20 cellular contexts compared by ENCODE assay signal in genomic region chr6:20997143-20997792, GRCh38.
A peak's percentile ranks its signal among the peaks of the same experiment; 100 is the strongest.
DNase-seq lines count a peak whose midpoint lies in the region; ATAC-seq and TF ChIP-seq lines count a peak whose summit lies in the region.
"Had no signal": no experiment of that assay in that cellular context is flagged by ENCODE, and none has a peak within 500 bp of the region (broad histone marks: within the 10 kb centered on the region; RNA-seq: fewer than 3 reads in every experiment).

No MANE protein-coding gene starts in this region.

- H3K9me3 ChIP-seq in breast epithelium, result peaks cover 0 to 13% of the 10 kb centered on the region in 2 donors
- H3K9me3 ChIP-seq: adrenal gland, prostate gland had no signal

- H3K27ac Mint-ChIP-seq in MCF 10A (ENCODE audit: low read depth, unreplicated experiment), result no peak overlapping the region
- H3K27ac Mint-ChIP-seq in activated CD4-positive, alpha-beta T cell treated with anti-CD3 and anti-CD28 coated beads, Interleukin-2, amount 10 ng/mL, durations not matched to agents 7 days and 5 days, result no peak overlapping the region
- H3K27ac Mint-ChIP-seq: activated CD8-positive, alpha-beta T cell treated with anti-CD3 and anti-CD28 coated beads, Interleukin-2, amount 10 ng/mL, durations not matched to agents 7 days and 5 days; activated T-helper 17 cell treated with anti-CD3 and anti-CD28 coated beads, Interleukin-2, amount 50 U/mL, for 72 hours; naive thymus-derived CD4-positive, alpha-beta T cell; stimulated activated naive CD8-positive, alpha-beta T cell treated with anti-CD3 and anti-CD28 coated beads, Interleukin-15, Interleukin-2, amounts not matched to agents 100 ng/mL and 50 ng/mL, for 24 hours had no signal

- no TSS peak for BruUV-seq in MCF 10A (replicated peaks; lab: Mats Ljungman, UMichigan)

- no peak for TF ChIP-seq POLR2A in breast epithelium (IDR thresholded peaks at IDR 0.05)

- H3K9me3 Mint-ChIP-seq in MCF 10A (ENCODE audit: unreplicated experiment), result peaks cover 7% of the 10 kb centered on the region
- H3K9me3 Mint-ChIP-seq in activated CD4-positive, alpha-beta T cell treated with anti-CD3 and anti-CD28 coated beads, Interleukin-2, amount 10 ng/mL, durations not matched to agents 7 days and 5 days, result no peaks in the 10 kb centered on the region
- H3K9me3 Mint-ChIP-seq: activated T-helper 17 cell treated with anti-CD3 and anti-CD28 coated beads, Interleukin-2, amount 50 U/mL, for 72 hours had no signal

- no peaks in the 10 kb centered on the region for H3K27me3 Mint-ChIP-seq in MCF 10A (ENCODE audit: insufficient read depth, unreplicated experiment)
- no peaks in the 10 kb centered on the region for H3K27me3 Mint-ChIP-seq in activated CD4-positive, alpha-beta T cell treated with anti-CD3 and anti-CD28 coated beads, Interleukin-2, amount 10 ng/mL, durations not matched to agents 7 days and 5 days
- H3K27me3 Mint-ChIP-seq: activated T-helper 17 cell treated with anti-CD3 and anti-CD28 coated beads, Interleukin-2, amount 50 U/mL, for 72 hours; naive thymus-derived CD4-positive, alpha-beta T cell; stimulated activated naive CD8-positive, alpha-beta T cell treated with anti-CD3 and anti-CD28 coated beads, Interleukin-15, Interleukin-2, amounts not matched to agents 100 ng/mL and 50 ng/mL, for 24 hours had no signal

- no peak overlapping the region for H3K4me3 ChIP-seq in breast epithelium
- H3K4me3 ChIP-seq in choroid plexus epithelial cell (ENCODE audit: low read depth, low read length), result no peak overlapping the region
- H3K4me3 ChIP-seq: adrenal gland, GM23248, prostate gland had no signal

- H3K27ac ChIP-seq in breast epithelium, result peak overlapping the region; percentile 31 to 65
- H3K27ac ChIP-seq: adrenal gland, GM23248, prostate gland had no signal

- H3K36me3 Mint-ChIP-seq in MCF 10A (ENCODE audit: insufficient read depth, unreplicated experiment), result no peaks in the 10 kb centered on the region
- H3K36me3 Mint-ChIP-seq in activated CD4-positive, alpha-beta T cell treated with anti-CD3 and anti-CD28 coated beads, Interleukin-2, amount 10 ng/mL, durations not matched to agents 7 days and 5 days (ENCODE audit: low read depth), result peaks cover 18% of the 10 kb centered on the region

- no peaks in the 10 kb centered on the region for H3K36me3 ChIP-seq in breast epithelium
- H3K36me3 ChIP-seq: adrenal gland, prostate gland had no signal

- no peak for TF ChIP-seq CTCF in breast epithelium (IDR thresholded peaks at IDR 0.05)
- no peak for TF ChIP-seq CTCF in MCF 10A (IDR thresholded peaks at IDR 0.05; ENCODE audit: unreplicated experiment)
- TF ChIP-seq CTCF in choroid plexus epithelial cell (conservative IDR thresholded peaks at IDR 0.05; ENCODE audit: low read depth, low read length), result no peak

- POLR2A ChIA-PET in MCF 10A (lab: Yijun Ruan, JAX), result interaction anchor here (0.6 to 0.7 kb wide), 2 partner anchors 26 to 1636 kb away, joined by 3 to 4 read pairs; no protein-coding TSS in a partner anchor
- POLR2A ChIA-PET in activated CD4-positive, alpha-beta T cell treated with anti-CD3 and anti-CD28 coated beads, Interleukin-2, amount 10 ng/mL, durations not matched to agents 7 days and 5 days (lab: Charles Lee), result no interaction called here

- no peaks in the 10 kb centered on the region for H3K4me1 ChIP-seq in breast epithelium
- H3K4me1 ChIP-seq: adrenal gland, prostate gland had no signal

- DNase-seq in breast epithelium (ENCODE audit: low spot score in 2 of 2) (no peak), MCF 10A (ENCODE audit: unreplicated experiment) (no peak), choroid plexus epithelial cell (ENCODE audit: low read depth) (peak; percentile 34), stromal cell of bone marrow (ENCODE audit: low read depth) (peak; percentile 15), EL (no peak)
- DNase-seq in activated naive CD4-positive, alpha-beta T cell treated with anti-CD3 and anti-CD28 coated beads, Interleukin-2, amount 50 U/mL, for 16 hours, result no peak
- DNase-seq in activated CD4-positive, alpha-beta T cell treated with anti-CD3 and anti-CD28 coated beads, Interleukin-2, amount 10 ng/mL, durations not matched to agents 7 days and 5 days, result no peak
- DNase-seq: activated CD8-positive, alpha-beta T cell treated with anti-CD3 and anti-CD28 coated beads, Interleukin-2, amount 10 ng/mL, durations not matched to agents 7 days and 5 days; adrenal gland; DMS79; GM23248; naive thymus-derived CD4-positive, alpha-beta T cell; NCI-H2107; NCI-H774; stimulated activated CD4-positive, alpha-beta T cell treated with anti-CD3 and anti-CD28 coated beads, Interleukin-15, amount 100 ng/mL, for 24 hours had no signal

- ATAC-seq in HG03175 (IDR thresholded peaks at IDR 0.05; ENCODE audit: unreplicated experiment), result peak; percentile 50
- ATAC-seq: activated CD8-positive, alpha-beta T cell treated with anti-CD3 and anti-CD28 coated beads, Interleukin-2, amount 10 ng/mL, durations not matched to agents 7 days and 5 days; activated T-helper 17 cell treated with anti-CD3 and anti-CD28 coated beads, Interleukin-2, amount 50 U/mL, for 72 hours; naive thymus-derived CD4-positive, alpha-beta T cell; Panc1 had no signal

- H3K4me3 Mint-ChIP-seq in MCF 10A (ENCODE audit: unreplicated experiment), result no peak overlapping the region
- H3K4me3 Mint-ChIP-seq in activated CD4-positive, alpha-beta T cell treated with anti-CD3 and anti-CD28 coated beads, Interleukin-2, amount 10 ng/mL, durations not matched to agents 7 days and 5 days, result no peak overlapping the region
- H3K4me3 Mint-ChIP-seq: activated CD8-positive, alpha-beta T cell treated with anti-CD3 and anti-CD28 coated beads, Interleukin-2, amount 10 ng/mL, durations not matched to agents 7 days and 5 days; activated T-helper 17 cell treated with anti-CD3 and anti-CD28 coated beads, Interleukin-2, amount 50 U/mL, for 72 hours; naive thymus-derived CD4-positive, alpha-beta T cell; stimulated activated naive CD8-positive, alpha-beta T cell treated with anti-CD3 and anti-CD28 coated beads, Interleukin-15, Interleukin-2, amounts not matched to agents 100 ng/mL and 50 ng/mL, for 24 hours had no signal

- CTCF ChIA-PET in MCF 10A (lab: Yijun Ruan, JAX), result interaction anchor here (0.6 to 0.7 kb wide), 2 partner anchors 133 to 591 kb away, joined by 4 to 5 read pairs; no protein-coding TSS in a partner anchor
- CTCF ChIA-PET in activated CD4-positive, alpha-beta T cell treated with anti-CD3 and anti-CD28 coated beads, Interleukin-2, amount 10 ng/mL, durations not matched to agents 7 days and 5 days (lab: Charles Lee), result interaction anchor here (0.6 kb wide), 1 partner anchor 1008 kb away, joined by 4 read pairs; no protein-coding TSS in a partner anchor

- intact Hi-C loops in breast epithelium (cut with DNase I; ENCODE audit: low total_unique reads), result no loop called here
- intact Hi-C loops in MCF 10A (cut with micrococcal nuclease), result no loop called here

- H3K4me1 Mint-ChIP-seq in MCF 10A (ENCODE audit: insufficient read depth, unreplicated experiment), result peaks cover 13% of the 10 kb centered on the region
- H3K4me1 Mint-ChIP-seq in activated CD4-positive, alpha-beta T cell treated with anti-CD3 and anti-CD28 coated beads, Interleukin-2, amount 10 ng/mL, durations not matched to agents 7 days and 5 days, result no peaks in the 10 kb centered on the region
- H3K4me1 Mint-ChIP-seq: activated T-helper 17 cell treated with anti-CD3 and anti-CD28 coated beads, Interleukin-2, amount 50 U/mL, for 72 hours had no signal

- H3K27me3 ChIP-seq in breast epithelium, result no peaks in the 10 kb centered on the region
- H3K27me3 ChIP-seq: adrenal gland had no signal

Comparison
In these comparisons a context has a peak if more than half of its experiments do, and no peak if none do; other contexts are left out.
1. DNase-seq: peak in choroid plexus epithelial cell (single experiment) and stromal cell of bone marrow (single experiment); none in breast epithelium (0 of 2), MCF 10A (single experiment), activated naive CD4-positive, alpha-beta T cell treated with anti-CD3 and anti-CD28 coated beads, Interleukin-2, amount 50 U/mL, for 16 hours (single experiment), activated CD4-positive, alpha-beta T cell treated with anti-CD3 and anti-CD28 coated beads, Interleukin-2, amount 10 ng/mL, durations not matched to agents 7 days and 5 days (single experiment) and EL (single experiment).